ENCODE assay signal across 24 cellular contexts in genomic region chr3:49759226-49759625, GRCh38. TPM values are rescaled to one million over a fixed set of nuclear protein-coding genes. Genes with fewer than 3 reads are reported as not detected.
DNase-seq lines count a peak whose midpoint lies in the region; ATAC-seq and TF ChIP-seq lines count a peak whose summit lies in the region.
"Had no signal": no experiment of that assay in that cellular context is flagged by ENCODE, and none has a peak within 500 bp of the region (broad histone marks: within the 10 kb centered on the region; RNA-seq: fewer than 3 reads in every experiment).

No MANE protein-coding gene starts in this region.

- peaks cover 6% of the 10 kb centered on the region for H3K36me3 ChIP-seq in CD4-positive, CD25-positive, alpha-beta regulatory T cell (ENCODE audit: control insufficient read depth, insufficient read depth, low read length)
- H3K36me3 ChIP-seq in Caco-2 (ENCODE audit: control insufficient read depth, insufficient read depth, low read length): no peaks in the 10 kb centered on the region
- H3K36me3 ChIP-seq: MG63 had no signal

- TF ChIP-seq CTCF in Caco-2 (IDR thresholded peaks at IDR 0.05; ENCODE audit: insufficient read depth in 1 of 2, low read depth in 1 of 2, low read length in 1 of 2, severe bottlenecking in 1 of 2, unreplicated experiment in 1 of 2): no peak

- H3K27ac ChIP-seq in CD4-positive, CD25-positive, alpha-beta regulatory T cell (ENCODE audit: insufficient read depth, low read length, poor library complexity, severe bottlenecking): no peak overlapping the region
- H3K27ac ChIP-seq: BLaER1, PC-9, RWPE1 had no signal

- H3K4me3 ChIP-seq in CD4-positive, CD25-positive, alpha-beta regulatory T cell (ENCODE audit: low read depth, low read length): no peak overlapping the region
- H3K4me3 ChIP-seq in Caco-2 (ENCODE audit: low read depth, low read length): no peak overlapping the region
- H3K4me3 ChIP-seq: BLaER1, K562, MG63, PC-9 had no signal

- BruUV-seq in Caco-2 (replicated peaks; lab: Mats Ljungman, UMichigan): TSS peak; percentile 8

- no peaks in the 10 kb centered on the region for H3K27me3 Mint-ChIP-seq in CD4-positive, CD25-positive, alpha-beta regulatory T cell
- H3K27me3 Mint-ChIP-seq in Caco-2 (ENCODE audit: insufficient read depth, unreplicated experiment): no peaks in the 10 kb centered on the region
- no peaks in the 10 kb centered on the region for H3K27me3 Mint-ChIP-seq in dendritic cell treated with granulocyte-macrophage colony-stimulating factor and Interleukin-4, amounts not matched to agents 40 ng/mL and 50 ng/mL, for 4 days
- no peaks in the 10 kb centered on the region for H3K27me3 Mint-ChIP-seq in memory B cell
- H3K27me3 Mint-ChIP-seq: CD4-positive, alpha-beta memory T cell had no signal

- H3K27ac Mint-ChIP-seq in CD4-positive, CD25-positive, alpha-beta regulatory T cell: peak overlapping the region in 2 of 3 donors; percentile 8 to 88
- H3K27ac Mint-ChIP-seq in Caco-2 (ENCODE audit: unreplicated experiment): no peak overlapping the region
- peak overlapping the region; percentile 25 for H3K27ac Mint-ChIP-seq in dendritic cell treated with granulocyte-macrophage colony-stimulating factor and Interleukin-4, amounts not matched to agents 40 ng/mL and 50 ng/mL, for 4 days
- H3K27ac Mint-ChIP-seq in memory B cell: peak overlapping the region; percentile 65

- POLR2A ChIA-PET in Caco-2 (lab: Charles Lee): no interaction called here

- H3K4me1 ChIP-seq in CD4-positive, CD25-positive, alpha-beta regulatory T cell (ENCODE audit: control insufficient read depth, insufficient read depth, low read length, poor library complexity, severe bottlenecking): no peaks in the 10 kb centered on the region
- H3K4me1 ChIP-seq in Caco-2: no peaks in the 10 kb centered on the region

- H3K4me1 Mint-ChIP-seq in CD4-positive, CD25-positive, alpha-beta regulatory T cell: peaks cover 25 to 48% (median 27%) of the 10 kb centered on the region in 4 donors
- H3K4me1 Mint-ChIP-seq in Caco-2 (ENCODE audit: low read depth, unreplicated experiment): no peaks in the 10 kb centered on the region
- peaks cover 16% of the 10 kb centered on the region for H3K4me1 Mint-ChIP-seq in dendritic cell treated with granulocyte-macrophage colony-stimulating factor and Interleukin-4, amounts not matched to agents 40 ng/mL and 50 ng/mL, for 4 days (ENCODE audit: low read depth)
- H3K4me1 Mint-ChIP-seq in memory B cell: peaks cover 27% of the 10 kb centered on the region

- H3K36me3 Mint-ChIP-seq in CD4-positive, CD25-positive, alpha-beta regulatory T cell: peaks cover 10% of the 10 kb centered on the region
- peaks cover 19% of the 10 kb centered on the region for H3K36me3 Mint-ChIP-seq in Caco-2 (ENCODE audit: insufficient read depth, unreplicated experiment)
- peaks cover 10% of the 10 kb centered on the region for H3K36me3 Mint-ChIP-seq in dendritic cell treated with granulocyte-macrophage colony-stimulating factor and Interleukin-4, amounts not matched to agents 40 ng/mL and 50 ng/mL, for 4 days (ENCODE audit: low read depth)
- peaks cover 11% of the 10 kb centered on the region for H3K36me3 Mint-ChIP-seq in memory B cell

- no peaks in the 10 kb centered on the region for H3K9me3 Mint-ChIP-seq in CD4-positive, CD25-positive, alpha-beta regulatory T cell
- H3K9me3 Mint-ChIP-seq in Caco-2 (ENCODE audit: unreplicated experiment) (no peaks in the 10 kb centered on the region), memory B cell (no peaks in the 10 kb centered on the region)
- H3K9me3 Mint-ChIP-seq in dendritic cell treated with granulocyte-macrophage colony-stimulating factor and Interleukin-4, amounts not matched to agents 40 ng/mL and 50 ng/mL, for 4 days: no peaks in the 10 kb centered on the region
- H3K9me3 Mint-ChIP-seq: CD4-positive, alpha-beta memory T cell had no signal

- intact Hi-C loops in Caco-2 (cut with micrococcal nuclease; ENCODE audit: unreplicated experiment): no loop called here
- intact Hi-C loops in dendritic cell treated with granulocyte-macrophage colony-stimulating factor and Interleukin-4, amounts not matched to agents 40 ng/mL and 50 ng/mL, for 4 days (cut with micrococcal nuclease): no loop called here

- H3K4me3 Mint-ChIP-seq in CD4-positive, CD25-positive, alpha-beta regulatory T cell: no peak overlapping the region
- H3K4me3 Mint-ChIP-seq in Caco-2 (ENCODE audit: unreplicated experiment): no peak overlapping the region
- no peak overlapping the region for H3K4me3 Mint-ChIP-seq in dendritic cell treated with granulocyte-macrophage colony-stimulating factor and Interleukin-4, amounts not matched to agents 40 ng/mL and 50 ng/mL, for 4 days
- no peak overlapping the region for H3K4me3 Mint-ChIP-seq in memory B cell
- H3K4me3 Mint-ChIP-seq: CD4-positive, alpha-beta memory T cell had no signal

- CTCF ChIA-PET in Caco-2 (lab: Charles Lee): no interaction called here

- no peaks in the 10 kb centered on the region for H3K9me3 ChIP-seq in CD4-positive, CD25-positive, alpha-beta regulatory T cell (ENCODE audit: control insufficient read depth in 2 of 2, low read length in 2 of 2)
- 0 out of 2 replicates have a peak, but pooled peaks cover 3% of the 10 kb centered on the region for H3K9me3 ChIP-seq in Caco-2
- H3K9me3 ChIP-seq: BLaER1, MG63, SK-N-SH had no signal

- H3K27me3 ChIP-seq in CD4-positive, CD25-positive, alpha-beta regulatory T cell (ENCODE audit: control insufficient read depth, insufficient read depth, low read length): no peaks in the 10 kb centered on the region
- H3K27me3 ChIP-seq in Caco-2 (replicated peaks; ENCODE audit: control insufficient read depth, insufficient read depth, low read length): no peaks in the 10 kb centered on the region
- H3K27me3 ChIP-seq: BLaER1, MG63 had no signal

- no peak for ATAC-seq in CD4-positive, CD25-positive, alpha-beta regulatory T cell (ENCODE audit: low read depth in 2 of 2)
- no peak for ATAC-seq in memory B cell (ENCODE audit: low read depth)
- ATAC-seq: K562 had no signal

- DNase-seq in CD4-positive, CD25-positive, alpha-beta regulatory T cell: no peak
- DNase-seq in Caco-2: no peak
- no peak for DNase-seq in memory B cell (ENCODE audit: low spot score in 2 of 2)
- no peak for DNase-seq in NCI-H524 treated with DMSO at 0.1 percent for 48 hours (lab: John Stamatoyannopoulos, UW)
- DNase-seq in A172 (ENCODE audit: low spot score): no peak
- DNase-seq in ecto neural progenitor cell (ENCODE audit: low spot score): no peak
- no peak for DNase-seq in SHP77 treated with DMSO at 0.1 percent for 48 hours (lab: John Stamatoyannopoulos, UW)
- DNase-seq: ACHN; CD4-positive, alpha-beta memory T cell; DMS153; MG63; NCI-H1417; NCI-H1694 treated with DMSO at 0.1 percent for 48 hours; NCI-H748 treated with DMSO at 0.1 percent for 48 hours; PC-9; SIG-M5; SK-N-SH had no signal

RNA-seq across cellular contexts. Expression of gene IP6K1, which starts 27.1 kb away (rescaled TPM):
- total RNA-seq in CD4-positive, CD25-positive, alpha-beta regulatory T cell: 61.5 TPM
- 10 to 100 TPM; 31.6 to 39.6 (median 32.2) TPM for polyA plus RNA-seq in CD4-positive, CD25-positive, alpha-beta regulatory T cell
- 35.5 and 39.6 TPM in 2 replicates for total RNA-seq in Caco-2 (2022)
- 26.6 and 31.0 TPM in 2 replicates for total RNA-seq in A172 (2014; rRNA removed; shearing (Covaris generic))

RNA-seq across cellular contexts. Expression of gene GMPPB, which starts 35.5 kb away (rescaled TPM):
- total RNA-seq in CD4-positive, CD25-positive, alpha-beta regulatory T cell: 32.1 TPM
- 10 to 100 TPM; 14.7 to 29.7 (median 16.9) TPM for polyA plus RNA-seq in CD4-positive, CD25-positive, alpha-beta regulatory T cell
- 26.2 and 26.5 TPM in 2 replicates for total RNA-seq in Caco-2 (2022)
- 25.6 and 27.3 TPM in 2 replicates for total RNA-seq in A172 (2014; rRNA removed; shearing (Covaris generic))

RNA-seq across cellular contexts. Expression of gene AMIGO3, which starts 39.7 kb away (rescaled TPM):
- not detected for total RNA-seq in CD4-positive, CD25-positive, alpha-beta regulatory T cell
- polyA plus RNA-seq in CD4-positive, CD25-positive, alpha-beta regulatory T cell: 1 to 10 TPM in 3 of 4 donors, under 1 TPM in 1; 0.53 to 1.5 (median 1.1) TPM
- total RNA-seq in Caco-2 (2022): not detected in 2 replicates
- total RNA-seq in A172 (2014; rRNA removed; shearing (Covaris generic)): 0.41 and 1.0 TPM in 2 replicates
- total RNA-seq: CD4-positive, alpha-beta memory T cell; NCI-H460 had no signal
- polyA plus RNA-seq: CD4-positive, alpha-beta memory T cell had no signal

RNA-seq across cellular contexts. Expression of gene CDHR4, which starts 40.4 kb away (rescaled TPM):
- 0.32 TPM for total RNA-seq in CD4-positive, CD25-positive, alpha-beta regulatory T cell
- polyA plus RNA-seq in CD4-positive, CD25-positive, alpha-beta regulatory T cell: not detected
- not detected in 2 replicates for total RNA-seq in Caco-2 (2022)
- total RNA-seq in A172 (2014; rRNA removed; shearing (Covaris generic)): not detected in 2 replicates
- total RNA-seq: G401, K562, LHCN-M2, NCI-H460 had no signal
- polyA plus RNA-seq: CD4-positive, alpha-beta memory T cell had no signal

RNA-seq across cellular contexts. Expression of gene INKA1, which starts 43.8 kb away (rescaled TPM):
- 1.2 TPM for total RNA-seq in CD4-positive, CD25-positive, alpha-beta regulatory T cell
- polyA plus RNA-seq in CD4-positive, CD25-positive, alpha-beta regulatory T cell: 1 to 10 TPM in 1 of 4 donors, under 1 TPM in 3; 0.62 to 1.0 (median 0.82) TPM
- total RNA-seq in Caco-2 (2022): not detected in 2 replicates
- total RNA-seq in A172 (2014; rRNA removed; shearing (Covaris generic)): 2.8 and 6.4 TPM in 2 replicates
- total RNA-seq: PC-9 had no signal
